Comparison of ENCODE assay signal across 11 cellular contexts in the genomic region with DNA sequence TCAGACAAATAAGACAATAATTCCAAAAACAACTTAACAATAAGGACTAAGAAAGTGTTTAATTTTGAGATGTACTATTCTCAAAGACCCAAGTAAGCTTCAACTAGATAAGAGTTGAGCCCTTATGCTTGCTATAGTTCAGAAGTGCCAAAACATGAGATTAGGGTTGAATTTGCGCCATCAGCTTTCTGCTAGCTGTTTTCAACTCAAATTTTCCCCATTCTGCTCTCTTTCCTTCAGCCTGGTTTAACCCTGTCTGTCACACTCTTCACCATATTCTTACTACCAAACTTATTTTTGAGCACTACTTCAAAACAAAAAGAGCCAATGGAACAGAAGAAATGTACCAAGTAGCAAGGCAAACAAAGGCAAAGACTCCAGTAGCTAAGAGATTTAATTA. TPM values are rescaled to one million over a fixed set of nuclear protein-coding genes. Genes with fewer than 3 reads are reported as not detected.
DNase-seq lines count a peak whose midpoint lies in the region; ATAC-seq and TF ChIP-seq lines count a peak whose summit lies in the region.
"Had no signal": no experiment of that assay in that cellular context is flagged by ENCODE, and none has a peak within 500 bp of the region (broad histone marks: within the 10 kb centered on the region; RNA-seq: fewer than 3 reads in every experiment).

No MANE protein-coding gene starts in this region.

- H3K27me3 ChIP-seq in SK-N-SH (ENCODE audit: insufficient read depth) (no peaks in the 10 kb centered on the region), spleen (replicated peaks in 1 of 7) (no peaks in the 10 kb centered on the region)

- H3K36me3 ChIP-seq in SK-N-SH (replicated peaks in 1 of 2; ENCODE audit: control insufficient read depth in 1 of 2, insufficient read depth in 2 of 2, low read length in 1 of 2) (peaks cover 9 to 13% of the 10 kb centered on the region in 2 experiments), spleen (peaks cover 0 to 23% (median 0%) of the 10 kb centered on the region in 6 donors)

- no peak for TF ChIP-seq RAD21 in SK-N-SH (IDR thresholded peaks at IDR 0.05; ENCODE audit: low read length)

- intact Hi-C loops in activated CD8-positive, alpha-beta T cell treated with anti-CD3 and anti-CD28 coated beads for 36 hours (cut with micrococcal nuclease), result loop anchor here (5.0 kb wide), 2 partner anchors 33 to 72 kb away; no protein-coding TSS in a partner anchor
- intact Hi-C loops in spleen (cut with DNase I; ENCODE audit: low total_unique reads), result loop anchor here (5.0 to 10.0 kb wide), 2 partner anchors 48 to 96 kb away; a partner anchor contains a TSS

- no peak for TF ChIP-seq POLR2A in spleen (IDR thresholded peaks at IDR 0.05)

- peaks cover 4% of the 10 kb centered on the region; the same call in 1 of the 2 replicates for H3K9me3 ChIP-seq in SK-N-SH
- H3K9me3 ChIP-seq in spleen, result peaks cover 0 to 4% (median 3%) of the 10 kb centered on the region in 8 donors

- no peak overlapping the region for H2AFZ ChIP-seq in SK-N-SH (ENCODE audit: low read depth)

- H3K4me3 ChIP-seq in SK-N-SH (ENCODE audit: low read depth in 2 of 2, low read length in 1 of 2) (peak overlapping the region in 1 of 2 experiments; percentile 2; a peak in 1 of 4 replicates), fibroblast of the aortic adventitia (ENCODE audit: low read depth, low read length) (peak overlapping the region; percentile 75), spleen (peak overlapping the region in 3 of 8 donors; percentile 76 to 95 (median 89))

- H3K79me2 ChIP-seq in SK-N-SH (ENCODE audit: insufficient read depth), result peaks cover 83% of the 10 kb centered on the region

- ATAC-seq in SK-N-SH treated with all-trans-retinoic acid at 6 μM for 48 hours (no peak), GM21786 (IDR thresholded peaks at IDR 0.05; ENCODE audit: unreplicated experiment) (no peak), HG03175 (IDR thresholded peaks at IDR 0.05; ENCODE audit: unreplicated experiment) (no peak)
- ATAC-seq in activated CD8-positive, alpha-beta T cell treated with anti-CD3 and anti-CD28 coated beads for 36 hours, result no peak

- 96% methylated on average over 1 of the region's 1 CpG for WGBS in SK-N-SH (ENCODE audit: low lambda C conversion rate)
- 69 to 100% (median 79%) methylated on average over 1 of the region's 1 CpG for WGBS in spleen, 5 donors

- no peak overlapping the region for H3K27ac ChIP-seq in SK-N-SH (ENCODE audit: low read depth in 2 of 2, low read length in 1 of 2)
- H3K27ac ChIP-seq in spleen, result peak overlapping the region in 5 of 8 donors; percentile 21 to 100 (median 100)
- H3K27ac ChIP-seq: 22Rv1 had no signal

- TF ChIP-seq CTCF in SK-N-SH (IDR thresholded peaks at IDR 0.05) (no peak), fibroblast of the aortic adventitia (IDR thresholded peaks at IDR 0.05; ENCODE audit: insufficient read depth, low read length) (no peak), spleen (IDR thresholded peaks at IDR 0.05 in 8 of 11, conservative IDR thresholded peaks at IDR 0.05 in 3 of 11) (no peak)
- TF ChIP-seq CTCF in activated CD8-positive, alpha-beta T cell treated with anti-CD3 and anti-CD28 coated beads for 36 hours (IDR thresholded peaks at IDR 0.05), result no peak

- DNase-seq in SK-N-SH, result no peak
- DNase-seq in activated CD8-positive, alpha-beta T cell treated with anti-CD3 and anti-CD28 coated beads for 36 hours, result no peak
- peak; percentile 53 for DNase-seq in fibroblast of the aortic adventitia (ENCODE audit: low read depth)
- no peak for DNase-seq in spleen
- DNase-seq in ecto neural progenitor cell (ENCODE audit: low spot score), result no peak
- DNase-seq: activated gamma-delta T cell treated with Interleukin-2 at 50 U/mL for 16 hours, NCI-H1930 had no signal

- peak overlapping the region; percentile 71 for H3K27ac Mint-ChIP-seq in activated CD8-positive, alpha-beta T cell treated with anti-CD3 and anti-CD28 coated beads for 36 hours

- H3K4me3 Mint-ChIP-seq in activated CD8-positive, alpha-beta T cell treated with anti-CD3 and anti-CD28 coated beads for 36 hours, result peak overlapping the region; percentile 43

- H3K9me2 ChIP-seq in SK-N-SH, result no peaks in the 10 kb centered on the region

- CTCF ChIA-PET in SK-N-SH (lab: Yijun Ruan, JAX), result interaction anchor here (1.0 to 6.8 kb wide), 4 partner anchors 9 to 96 kb away, joined by 3 to 67 read pairs (median 6); no protein-coding TSS in a partner anchor
- CTCF ChIA-PET in activated CD8-positive, alpha-beta T cell treated with anti-CD3 and anti-CD28 coated beads for 36 hours (lab: Charles Lee), result interaction anchor here (0.7 to 7.1 kb wide), 3 partner anchors 27 to 95 kb away, joined by 3 to 67 read pairs (median 3); no protein-coding TSS in a partner anchor

- no peaks in the 10 kb centered on the region for H3K27me3 Mint-ChIP-seq in activated CD8-positive, alpha-beta T cell treated with anti-CD3 and anti-CD28 coated beads for 36 hours

- H3K4me2 ChIP-seq in SK-N-SH, result peak overlapping the region; percentile 92

- POLR2A ChIA-PET in SK-N-SH (lab: Yijun Ruan, JAX), result no interaction called here
- POLR2A ChIA-PET in activated CD8-positive, alpha-beta T cell treated with anti-CD3 and anti-CD28 coated beads for 36 hours (lab: Charles Lee), result interaction anchor here (0.6 to 6.8 kb wide), 8 partner anchors 8 to 49 kb away, joined by 3 to 63 read pairs (median 6); a partner anchor contains a TSS

- peaks cover 77% of the 10 kb centered on the region for H4K20me1 ChIP-seq in SK-N-SH (ENCODE audit: insufficient read depth)

- peaks cover 8 to 24% of the 10 kb centered on the region in 2 experiments for H3K4me1 ChIP-seq in SK-N-SH (ENCODE audit: control insufficient read depth in 1 of 2, insufficient read depth in 2 of 2, low read depth in 1 of 2, low read length in 1 of 2)
- H3K4me1 ChIP-seq in spleen, result peaks cover 32 to 78% (median 71%) of the 10 kb centered on the region in 6 donors

- no peak overlapping the region for H3K9ac ChIP-seq in SK-N-SH

- peaks cover 7% of the 10 kb centered on the region for H3F3A ChIP-seq in SK-N-SH (replicated peaks; ENCODE audit: insufficient read depth)

- no peak for TF ChIP-seq EP300 in SK-N-SH (IDR thresholded peaks at IDR 0.05; ENCODE audit: borderline replicate concordance in 1 of 2, low read depth in 1 of 2, low read length in 1 of 2)

- peaks cover 61% of the 10 kb centered on the region for H3K36me3 Mint-ChIP-seq in activated CD8-positive, alpha-beta T cell treated with anti-CD3 and anti-CD28 coated beads for 36 hours (ENCODE audit: low read depth)

- H3K9me3 Mint-ChIP-seq in activated CD8-positive, alpha-beta T cell treated with anti-CD3 and anti-CD28 coated beads for 36 hours, result peaks cover 6% of the 10 kb centered on the region

- peaks cover 59% of the 10 kb centered on the region for H3K4me1 Mint-ChIP-seq in activated CD8-positive, alpha-beta T cell treated with anti-CD3 and anti-CD28 coated beads for 36 hours (ENCODE audit: low read depth)

TF ChIP-seq in SK-N-SH, 30 proteins besides CTCF, POLR2A, EP300 and RAD21 (continues in another document):
- TF ChIP-seq GATA2 (CRISPR knock-in tag; IDR thresholded peaks at IDR 0.05) (no peak), CHD2 (IDR thresholded peaks at IDR 0.05; ENCODE audit: low read length, partially characterized antibody) (no peak), POLR2AphosphoS5 (IDR thresholded peaks at IDR 0.05; ENCODE audit: low read depth, low read length) (no peak), MEF2A (IDR thresholded peaks at IDR 0.05; ENCODE audit: borderline replicate concordance, low read depth) (no peak), EZH2phosphoT487 (IDR thresholded peaks at IDR 0.05; ENCODE audit: borderline replicate concordance, low read depth) (no peak), SMC3 (IDR thresholded peaks at IDR 0.05; ENCODE audit: low read depth, low read length) (no peak)

TF ChIP-seq in SK-N-SH treated with all-trans-retinoic acid at 6 μM for 48 hours, 23 proteins besides CTCF, POLR2A, EP300 and RAD21 (continues in another document):
- TF ChIP-seq PPARA (CRISPR knock-in tag; IDR thresholded peaks at IDR 0.05; ENCODE audit: borderline replicate concordance), result no peak
- TF ChIP-seq OSR1 (CRISPR knock-in tag; IDR thresholded peaks at IDR 0.05), result no peak
- TF ChIP-seq, protein P1, sequence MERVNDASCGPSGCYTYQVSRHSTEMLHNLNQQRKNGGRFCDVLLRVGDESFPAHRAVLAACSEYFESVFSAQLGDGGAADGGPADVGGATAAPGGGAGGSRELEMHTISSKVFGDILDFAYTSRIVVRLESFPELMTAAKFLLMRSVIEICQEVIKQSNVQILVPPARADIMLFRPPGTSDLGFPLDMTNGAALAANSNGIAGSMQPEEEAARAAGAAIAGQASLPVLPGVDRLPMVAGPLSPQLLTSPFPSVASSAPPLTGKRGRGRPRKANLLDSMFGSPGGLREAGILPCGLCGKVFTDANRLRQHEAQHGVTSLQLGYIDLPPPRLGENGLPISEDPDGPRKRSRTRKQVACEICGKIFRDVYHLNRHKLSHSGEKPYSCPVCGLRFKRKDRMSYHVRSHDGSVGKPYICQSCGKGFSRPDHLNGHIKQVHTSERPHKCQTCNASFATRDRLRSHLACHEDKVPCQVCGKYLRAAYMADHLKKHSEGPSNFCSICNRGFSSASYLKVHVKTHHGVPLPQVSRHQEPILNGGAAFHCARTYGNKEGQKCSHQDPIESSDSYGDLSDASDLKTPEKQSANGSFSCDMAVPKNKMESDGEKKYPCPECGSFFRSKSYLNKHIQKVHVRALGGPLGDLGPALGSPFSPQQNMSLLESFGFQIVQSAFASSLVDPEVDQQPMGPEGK (CRISPR knock-in tag; IDR thresholded peaks at IDR 0.05; ENCODE audit: borderline replicate concordance), result no peak
- no peak for TF ChIP-seq SNAI2 (CRISPR knock-in tag; IDR thresholded peaks at IDR 0.05)
- no peak for TF ChIP-seq ZNF565 (CRISPR knock-in tag; conservative IDR thresholded peaks at IDR 0.05; ENCODE audit: low read depth)

RNA-seq across cellular contexts. Expression of a gene that starts 4.1 kb away (rescaled TPM):
- polyA plus RNA-seq in SK-N-SH (2012; rRNA removed), result 40.9 and 61.9 TPM in 2 replicates
- polyA plus RNA-seq in SK-N-SH (2012; cell fraction: cytosol; rRNA removed), result 57.8 and 59.5 TPM in 2 replicates
- polyA plus RNA-seq in SK-N-SH (2012; cell fraction: nucleus; rRNA removed), result 51.9 and 65.3 TPM in 2 replicates
- total RNA-seq in activated CD8-positive, alpha-beta T cell treated with anti-CD3 and anti-CD28 coated beads for 36 hours, result 10 to 100 TPM; 57.3 to 57.6 TPM
- 121 and 127 TPM in 2 replicates for total RNA-seq in fibroblast of the aortic adventitia (ENCODE audit: low replicate concordance)
- 100 to 1,000 TPM in 6 of 7 donors, 10 to 100 TPM in 1; 87.0 to 148 (median 107) TPM for total RNA-seq in spleen
- polyA plus RNA-seq in spleen, result 10 to 100 TPM; 25.9 to 50.4 (median 27.0) TPM

RNA-seq across cellular contexts. Expression of a gene that starts 47.8 kb away (rescaled TPM):
- polyA plus RNA-seq in SK-N-SH (2012; rRNA removed) (86.5 and 102 TPM in 2 replicates), spleen (100 to 1,000 TPM; 144 to 179 (median 159) TPM)
- 125 and 185 TPM in 2 replicates for polyA plus RNA-seq in SK-N-SH (2012; cell fraction: cytosol; rRNA removed)
- polyA plus RNA-seq in SK-N-SH (2012; cell fraction: nucleus; rRNA removed), result 58.1 and 110 TPM in 2 replicates
- 100 to 1,000 TPM; 292 to 308 TPM for total RNA-seq in activated CD8-positive, alpha-beta T cell treated with anti-CD3 and anti-CD28 coated beads for 36 hours
- total RNA-seq in fibroblast of the aortic adventitia (ENCODE audit: low replicate concordance) (43.7 and 62.2 TPM in 2 replicates), spleen (100 to 1,000 TPM in 5 of 7 donors, 10 to 100 TPM in 2; 79.8 to 213 (median 157) TPM)

Comparison
In these comparisons a context has a peak if more than half of its experiments do, and no peak if none do; other contexts are left out.
1. H3K27ac ChIP-seq: peak in spleen (5 of 8); none in SK-N-SH (0 of 2).